31 cellular contexts compared by ENCODE assay signal in the genomic region with DNA sequence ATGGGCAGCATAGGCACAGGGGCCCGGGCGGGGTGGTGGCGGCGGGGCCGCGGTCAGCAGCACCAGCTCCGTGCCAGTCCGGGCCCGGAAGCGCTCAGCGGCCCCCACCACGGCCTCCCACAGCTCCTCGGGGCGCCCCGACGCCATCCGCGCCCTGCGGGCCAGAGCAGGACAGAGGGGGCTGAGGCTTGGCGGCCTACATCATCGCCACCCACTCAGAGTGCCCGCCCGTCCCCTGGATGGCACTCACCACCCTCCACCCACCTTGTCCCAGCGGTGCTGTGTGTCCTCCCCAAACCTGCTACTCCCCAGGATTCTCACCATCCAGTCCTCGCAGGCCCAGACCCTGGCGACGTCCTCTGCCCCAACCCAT. TPM values are rescaled to one million over a fixed set of nuclear protein-coding genes. Genes with fewer than 3 reads are reported as not detected.
"Had no signal": no experiment of that assay in that cellular context is flagged by ENCODE, and none has a peak within 500 bp of the region (broad histone marks: within the 10 kb centered on the region; RNA-seq: fewer than 3 reads in every experiment).

No MANE protein-coding gene starts in this region.

- H3K27ac ChIP-seq: body of pancreas, colonic mucosa, heart left ventricle, lower lobe of right lung, neutrophil, sigmoid colon, stomach, tibial artery had no signal

- DNase-seq: activated CD4-positive, alpha-beta memory T cell treated with anti-CD3 and anti-CD28 coated beads for 36 hours; activated CD4-positive, alpha-beta T cell treated with anti-CD3 and anti-CD28 coated beads, Interleukin-2, amount 10 ng/mL, durations not matched to agents 24 days and 14 days; activated CD4-positive, CD25-positive, alpha-beta regulatory T cell treated with anti-CD3 and anti-CD28 coated beads, Interleukin-2, amount 50 U/mL, for 72 hours; activated CD8-positive, alpha-beta memory T cell treated with anti-CD3 and anti-CD28 coated beads, Interleukin-2, amount 50 U/mL, for 4 hours; activated gamma-delta T cell treated with Interleukin-2 at 50 U/mL for 16 hours; activated naive CD4-positive, alpha-beta T cell treated with anti-CD3 and anti-CD28 coated beads, Interleukin-2, amount 50 U/mL, for 16 hours; activated T-cell treated with anti-CD3 and anti-CD28 coated beads, Interleukin-2, amount 50 U/mL, for 4 hours; body of pancreas; cerebellar nuclear complex; colonic mucosa; foreskin fibroblast; hypothalamus; immature natural killer cell; kidney; lower lobe of right lung; mesendoderm; natural killer cell; sigmoid colon; small intestine; stimulated activated CD4-positive, alpha-beta T cell treated with anti-CD3 and anti-CD28 coated beads, Interleukin-4, amount 100 ng/mL, for 4 hours; stimulated activated CD8-positive, alpha-beta memory T cell treated with anti-CD3 and anti-CD28 coated beads, Interleukin-4, amount 100 ng/mL, for 48 hours; stomach; T1000; tibial artery had no signal

- H3K27me3 Mint-ChIP-seq: activated CD4-positive, alpha-beta memory T cell treated with anti-CD3 and anti-CD28 coated beads for 36 hours; activated CD4-positive, alpha-beta T cell treated with anti-CD3 and anti-CD28 coated beads, Interleukin-2, amount 10 ng/mL, durations not matched to agents 24 days and 14 days; activated T-helper 17 cell treated with anti-CD3 and anti-CD28 coated beads, Interleukin-2, amount 50 U/mL, for 72 hours; progenitor cell of endocrine pancreas; stimulated activated memory B cell treated with anti-CD40 and anti-IgM and Interleukin-4, amounts not matched to agents 10 μg/mL and 1 μg/mL and 100 μg/mL, for 72 hours had no signal

- H3K27me3 ChIP-seq: body of pancreas, colonic mucosa, heart left ventricle, neutrophil, sigmoid colon, stomach, tibial artery had no signal

- H3K36me3 ChIP-seq: colonic mucosa, neutrophil had no signal

- H3K4me3 Mint-ChIP-seq: activated CD4-positive, alpha-beta memory T cell treated with anti-CD3 and anti-CD28 coated beads for 36 hours; activated CD4-positive, alpha-beta T cell treated with anti-CD3 and anti-CD28 coated beads, Interleukin-2, amount 10 ng/mL, durations not matched to agents 24 days and 14 days; activated T-cell treated with anti-CD3 and anti-CD28 coated beads, Interleukin-2, amount 50 U/mL, for 4 hours; activated T-helper 17 cell treated with anti-CD3 and anti-CD28 coated beads, Interleukin-2, amount 50 U/mL, for 72 hours; natural killer cell; stimulated activated memory B cell treated with anti-CD40 and anti-IgM and Interleukin-4, amounts not matched to agents 10 μg/mL and 1 μg/mL and 100 μg/mL, for 72 hours; T-helper 1 cell treated with Interleukin-12 subunit alpha and Interleukin-12 subunit beta and Interleukin-4 antibody, amounts not matched to agents 30 μg/mL and 1 μg/mL, for 36 hours had no signal

- H3K9me3 ChIP-seq: body of pancreas, colonic mucosa, heart left ventricle, lower lobe of right lung, neutrophil, sigmoid colon, stomach, tibial artery had no signal

- H3K27ac Mint-ChIP-seq: activated CD4-positive, alpha-beta memory T cell treated with anti-CD3 and anti-CD28 coated beads for 36 hours; activated CD4-positive, alpha-beta T cell treated with anti-CD3 and anti-CD28 coated beads, Interleukin-2, amount 10 ng/mL, durations not matched to agents 24 days and 14 days; activated T-helper 17 cell treated with anti-CD3 and anti-CD28 coated beads, Interleukin-2, amount 50 U/mL, for 72 hours; immature natural killer cell; progenitor cell of endocrine pancreas; T-helper 1 cell treated with Interleukin-12 subunit alpha and Interleukin-12 subunit beta and Interleukin-4 antibody, amounts not matched to agents 30 μg/mL and 1 μg/mL, for 36 hours had no signal

- H3K9me3 Mint-ChIP-seq: activated CD4-positive, alpha-beta memory T cell treated with anti-CD3 and anti-CD28 coated beads for 36 hours; activated CD4-positive, alpha-beta T cell treated with anti-CD3 and anti-CD28 coated beads, Interleukin-2, amount 10 ng/mL, durations not matched to agents 24 days and 14 days; activated T-cell treated with anti-CD3 and anti-CD28 coated beads, Interleukin-2, amount 50 U/mL, for 4 hours; activated T-helper 17 cell treated with anti-CD3 and anti-CD28 coated beads, Interleukin-2, amount 50 U/mL, for 72 hours; immature natural killer cell; natural killer cell; stimulated activated memory B cell treated with anti-CD40 and anti-IgM and Interleukin-4, amounts not matched to agents 10 μg/mL and 1 μg/mL and 100 μg/mL, for 72 hours; T-helper 1 cell treated with Interleukin-12 subunit alpha and Interleukin-12 subunit beta and Interleukin-4 antibody, amounts not matched to agents 30 μg/mL and 1 μg/mL, for 36 hours had no signal

- H3K4me3 ChIP-seq: body of pancreas, colonic mucosa, heart left ventricle, lower lobe of right lung, sigmoid colon, stomach, tibial artery had no signal

- ATAC-seq: activated T-cell treated with anti-CD3 and anti-CD28 coated beads, Interleukin-2, amount 50 U/mL, for 4 hours; activated T-helper 17 cell treated with anti-CD3 and anti-CD28 coated beads, Interleukin-2, amount 50 U/mL, for 72 hours; body of pancreas; heart left ventricle; lower lobe of right lung; natural killer cell; stimulated activated memory B cell treated with anti-CD40 and anti-IgM and Interleukin-4, amounts not matched to agents 10 μg/mL and 1 μg/mL and 100 μg/mL, for 72 hours had no signal

- H3K36me3 Mint-ChIP-seq: immature natural killer cell, natural killer cell had no signal

RNA-seq across cellular contexts. Expression of gene IL4I1, which starts 23.6 kb away (rescaled TPM):
- total RNA-seq: osteocyte had no signal
